In the genomic region with DNA sequence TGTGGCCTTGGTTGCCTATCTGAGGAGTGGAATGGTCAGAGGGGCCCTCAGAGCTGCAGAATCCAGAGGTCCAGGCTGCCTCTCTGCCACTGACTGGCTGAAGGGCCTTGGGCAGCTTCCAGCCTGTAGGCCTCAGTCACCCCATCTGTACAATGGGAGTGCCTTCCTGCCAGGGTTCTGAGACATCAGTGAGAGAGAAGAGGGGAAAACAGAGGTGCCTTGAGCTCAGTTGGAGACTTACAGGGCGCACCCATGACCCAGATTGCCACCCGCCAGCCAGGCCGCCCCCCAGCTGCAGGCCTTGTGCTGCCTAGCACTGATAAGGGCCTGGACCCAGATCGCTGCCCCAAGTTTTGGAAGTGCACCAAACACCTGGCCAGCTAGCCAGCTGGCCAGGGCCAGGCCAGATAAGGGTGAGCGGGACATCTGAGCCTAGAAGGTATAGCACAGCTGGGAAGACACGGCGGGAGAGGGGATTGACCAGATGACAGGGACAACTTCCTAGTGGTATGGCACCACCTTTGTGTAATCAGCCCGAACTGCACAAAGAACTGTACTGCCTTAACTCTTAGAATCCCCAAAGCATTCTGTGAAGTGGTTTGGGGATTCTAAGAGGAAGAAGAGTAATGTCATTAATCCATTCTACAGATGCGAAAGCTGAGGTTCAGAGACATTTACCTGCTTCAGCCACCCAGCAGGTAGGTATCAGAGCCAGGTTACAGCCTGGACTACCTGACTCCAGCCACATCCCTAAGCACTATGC, we compare ENCODE assay signal across 1 cellular context.
TF ChIP-seq lines count a peak whose summit lies in the region.

No MANE protein-coding gene starts in this region.

TF ChIP-seq in K562, 482 proteins besides CTCF, POLR2A, EP300 and RAD21 (continued from another document and continues in another):
- TF ChIP-seq, protein P1, sequence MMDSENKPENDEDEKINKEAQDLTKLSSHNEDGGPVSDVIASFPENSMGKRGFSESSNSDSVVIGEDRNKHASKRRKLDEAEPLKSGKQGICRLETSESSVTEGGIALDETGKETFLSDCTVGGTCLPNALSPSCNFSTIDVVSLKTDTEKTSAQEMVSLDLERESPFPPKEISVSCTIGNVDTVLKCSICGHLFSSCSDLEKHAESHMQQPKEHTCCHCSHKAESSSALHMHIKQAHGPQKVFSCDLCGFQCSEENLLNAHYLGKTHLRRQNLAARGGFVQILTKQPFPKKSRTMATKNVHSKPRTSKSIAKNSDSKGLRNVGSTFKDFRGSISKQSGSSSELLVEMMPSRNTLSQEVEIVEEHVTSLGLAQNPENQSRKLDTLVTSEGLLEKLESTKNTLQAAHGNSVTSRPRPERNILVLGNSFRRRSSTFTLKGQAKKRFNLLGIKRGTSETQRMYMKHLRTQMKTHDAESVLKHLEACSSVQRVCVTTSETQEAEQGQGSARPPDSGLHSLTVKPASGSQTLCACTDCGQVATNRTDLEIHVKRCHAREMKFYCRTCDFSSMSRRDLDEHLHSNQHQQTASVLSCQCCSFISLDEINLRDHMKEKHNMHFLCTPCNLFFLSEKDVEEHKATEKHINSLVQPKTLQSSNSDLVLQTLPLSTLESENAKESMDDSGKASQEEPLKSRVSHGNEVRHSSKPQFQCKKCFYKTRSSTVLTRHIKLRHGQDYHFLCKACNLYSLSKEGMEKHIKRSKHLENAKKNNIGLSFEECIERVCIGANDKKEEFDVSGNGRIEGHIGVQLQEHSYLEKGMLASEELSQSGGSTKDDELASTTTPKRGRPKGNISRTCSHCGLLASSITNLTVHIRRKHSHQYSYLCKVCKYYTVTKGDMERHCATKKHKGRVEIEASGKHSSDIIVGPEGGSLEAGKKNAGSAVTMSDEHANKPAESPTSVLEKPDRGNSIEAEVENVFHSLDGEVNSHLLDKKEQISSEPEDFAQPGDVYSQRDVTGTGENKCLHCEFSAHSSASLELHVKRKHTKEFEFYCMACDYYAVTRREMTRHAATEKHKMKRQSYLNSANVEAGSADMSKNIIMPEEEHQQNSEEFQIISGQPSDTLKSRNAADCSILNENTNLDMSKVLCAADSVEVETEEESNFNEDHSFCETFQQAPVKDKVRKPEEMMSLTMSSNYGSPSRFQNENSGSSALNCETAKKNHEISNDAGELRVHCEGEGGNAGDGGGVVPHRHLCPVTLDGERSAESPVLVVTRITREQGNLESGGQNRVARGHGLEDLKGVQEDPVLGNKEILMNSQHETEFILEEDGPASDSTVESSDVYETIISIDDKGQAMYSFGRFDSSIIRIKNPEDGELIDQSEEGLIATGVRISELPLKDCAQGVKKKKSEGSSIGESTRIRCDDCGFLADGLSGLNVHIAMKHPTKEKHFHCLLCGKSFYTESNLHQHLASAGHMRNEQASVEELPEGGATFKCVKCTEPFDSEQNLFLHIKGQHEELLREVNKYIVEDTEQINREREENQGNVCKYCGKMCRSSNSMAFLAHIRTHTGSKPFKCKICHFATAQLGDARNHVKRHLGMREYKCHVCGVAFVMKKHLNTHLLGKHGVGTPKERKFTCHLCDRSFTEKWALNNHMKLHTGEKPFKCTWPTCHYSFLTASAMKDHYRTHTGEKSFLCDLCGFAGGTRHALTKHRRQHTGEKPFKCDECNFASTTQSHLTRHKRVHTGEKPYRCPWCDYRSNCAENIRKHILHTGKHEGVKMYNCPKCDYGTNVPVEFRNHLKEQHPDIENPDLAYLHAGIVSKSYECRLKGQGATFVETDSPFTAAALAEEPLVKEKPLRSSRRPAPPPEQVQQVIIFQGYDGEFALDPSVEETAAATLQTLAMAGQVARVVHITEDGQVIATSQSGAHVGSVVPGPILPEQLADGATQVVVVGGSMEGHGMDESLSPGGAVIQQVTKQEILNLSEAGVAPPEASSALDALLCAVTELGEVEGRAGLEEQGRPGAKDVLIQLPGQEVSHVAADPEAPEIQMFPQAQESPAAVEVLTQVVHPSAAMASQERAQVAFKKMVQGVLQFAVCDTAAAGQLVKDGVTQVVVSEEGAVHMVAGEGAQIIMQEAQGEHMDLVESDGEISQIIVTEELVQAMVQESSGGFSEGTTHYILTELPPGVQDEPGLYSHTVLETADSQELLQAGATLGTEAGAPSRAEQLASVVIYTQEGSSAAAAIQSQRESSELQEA (IDR thresholded peaks at IDR 0.05; ENCODE audit: low read depth) = no peak
- TF ChIP-seq, protein P2, sequence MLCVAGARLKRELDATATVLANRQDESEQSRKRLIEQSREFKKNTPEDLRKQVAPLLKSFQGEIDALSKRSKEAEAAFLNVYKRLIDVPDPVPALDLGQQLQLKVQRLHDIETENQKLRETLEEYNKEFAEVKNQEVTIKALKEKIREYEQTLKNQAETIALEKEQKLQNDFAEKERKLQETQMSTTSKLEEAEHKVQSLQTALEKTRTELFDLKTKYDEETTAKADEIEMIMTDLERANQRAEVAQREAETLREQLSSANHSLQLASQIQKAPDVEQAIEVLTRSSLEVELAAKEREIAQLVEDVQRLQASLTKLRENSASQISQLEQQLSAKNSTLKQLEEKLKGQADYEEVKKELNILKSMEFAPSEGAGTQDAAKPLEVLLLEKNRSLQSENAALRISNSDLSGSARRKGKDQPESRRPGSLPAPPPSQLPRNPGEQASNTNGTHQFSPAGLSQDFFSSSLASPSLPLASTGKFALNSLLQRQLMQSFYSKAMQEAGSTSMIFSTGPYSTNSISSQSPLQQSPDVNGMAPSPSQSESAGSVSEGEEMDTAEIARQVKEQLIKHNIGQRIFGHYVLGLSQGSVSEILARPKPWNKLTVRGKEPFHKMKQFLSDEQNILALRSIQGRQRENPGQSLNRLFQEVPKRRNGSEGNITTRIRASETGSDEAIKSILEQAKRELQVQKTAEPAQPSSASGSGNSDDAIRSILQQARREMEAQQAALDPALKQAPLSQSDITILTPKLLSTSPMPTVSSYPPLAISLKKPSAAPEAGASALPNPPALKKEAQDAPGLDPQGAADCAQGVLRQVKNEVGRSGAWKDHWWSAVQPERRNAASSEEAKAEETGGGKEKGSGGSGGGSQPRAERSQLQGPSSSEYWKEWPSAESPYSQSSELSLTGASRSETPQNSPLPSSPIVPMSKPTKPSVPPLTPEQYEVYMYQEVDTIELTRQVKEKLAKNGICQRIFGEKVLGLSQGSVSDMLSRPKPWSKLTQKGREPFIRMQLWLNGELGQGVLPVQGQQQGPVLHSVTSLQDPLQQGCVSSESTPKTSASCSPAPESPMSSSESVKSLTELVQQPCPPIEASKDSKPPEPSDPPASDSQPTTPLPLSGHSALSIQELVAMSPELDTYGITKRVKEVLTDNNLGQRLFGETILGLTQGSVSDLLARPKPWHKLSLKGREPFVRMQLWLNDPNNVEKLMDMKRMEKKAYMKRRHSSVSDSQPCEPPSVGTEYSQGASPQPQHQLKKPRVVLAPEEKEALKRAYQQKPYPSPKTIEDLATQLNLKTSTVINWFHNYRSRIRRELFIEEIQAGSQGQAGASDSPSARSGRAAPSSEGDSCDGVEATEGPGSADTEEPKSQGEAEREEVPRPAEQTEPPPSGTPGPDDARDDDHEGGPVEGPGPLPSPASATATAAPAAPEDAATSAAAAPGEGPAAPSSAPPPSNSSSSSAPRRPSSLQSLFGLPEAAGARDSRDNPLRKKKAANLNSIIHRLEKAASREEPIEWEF (CRISPR knock-in tag; IDR thresholded peaks at IDR 0.05) = peak; percentile 97
- TF ChIP-seq, protein P3, sequence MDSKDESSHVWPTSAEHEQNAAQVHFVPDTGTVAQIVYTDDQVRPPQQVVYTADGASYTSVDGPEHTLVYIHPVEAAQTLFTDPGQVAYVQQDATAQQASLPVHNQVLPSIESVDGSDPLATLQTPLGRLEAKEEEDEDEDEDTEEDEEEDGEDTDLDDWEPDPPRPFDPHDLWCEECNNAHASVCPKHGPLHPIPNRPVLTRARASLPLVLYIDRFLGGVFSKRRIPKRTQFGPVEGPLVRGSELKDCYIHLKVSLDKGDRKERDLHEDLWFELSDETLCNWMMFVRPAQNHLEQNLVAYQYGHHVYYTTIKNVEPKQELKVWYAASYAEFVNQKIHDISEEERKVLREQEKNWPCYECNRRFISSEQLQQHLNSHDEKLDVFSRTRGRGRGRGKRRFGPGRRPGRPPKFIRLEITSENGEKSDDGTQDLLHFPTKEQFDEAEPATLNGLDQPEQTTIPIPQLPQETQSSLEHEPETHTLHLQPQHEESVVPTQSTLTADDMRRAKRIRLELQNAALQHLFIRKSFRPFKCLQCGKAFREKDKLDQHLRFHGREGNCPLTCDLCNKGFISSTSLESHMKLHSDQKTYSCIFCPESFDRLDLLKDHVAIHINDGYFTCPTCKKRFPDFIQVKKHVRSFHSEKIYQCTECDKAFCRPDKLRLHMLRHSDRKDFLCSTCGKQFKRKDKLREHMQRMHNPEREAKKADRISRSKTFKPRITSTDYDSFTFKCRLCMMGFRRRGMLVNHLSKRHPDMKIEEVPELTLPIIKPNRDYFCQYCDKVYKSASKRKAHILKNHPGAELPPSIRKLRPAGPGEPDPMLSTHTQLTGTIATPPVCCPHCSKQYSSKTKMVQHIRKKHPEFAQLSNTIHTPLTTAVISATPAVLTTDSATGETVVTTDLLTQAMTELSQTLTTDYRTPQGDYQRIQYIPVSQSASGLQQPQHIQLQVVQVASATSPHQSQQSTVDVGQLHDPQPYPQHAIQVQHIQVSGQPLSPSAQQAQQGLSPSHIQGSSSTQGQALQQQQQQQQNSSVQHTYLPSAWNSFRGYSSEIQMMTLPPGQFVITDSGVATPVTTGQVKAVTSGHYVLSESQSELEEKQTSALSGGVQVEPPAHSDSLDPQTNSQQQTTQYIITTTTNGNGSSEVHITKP (IDR thresholded peaks at IDR 0.05; ENCODE audit: partially characterized antibody) = peak; percentile 25
- TF ChIP-seq TAL1 (IDR thresholded peaks at IDR 0.05) = peak; percentile 100
- peak; percentile 98 for TF ChIP-seq STAT5A (IDR thresholded peaks at IDR 0.05; ENCODE audit: borderline replicate concordance, low read length)
- no peak for TF ChIP-seq EZH2 (IDR thresholded peaks at IDR 0.05; ENCODE audit: borderline replicate concordance, low read depth, low read length)
- peak; percentile 96 for TF ChIP-seq CXXC5 (CRISPR knock-in tag; IDR thresholded peaks at IDR 0.05)
- TF ChIP-seq, protein P4, sequence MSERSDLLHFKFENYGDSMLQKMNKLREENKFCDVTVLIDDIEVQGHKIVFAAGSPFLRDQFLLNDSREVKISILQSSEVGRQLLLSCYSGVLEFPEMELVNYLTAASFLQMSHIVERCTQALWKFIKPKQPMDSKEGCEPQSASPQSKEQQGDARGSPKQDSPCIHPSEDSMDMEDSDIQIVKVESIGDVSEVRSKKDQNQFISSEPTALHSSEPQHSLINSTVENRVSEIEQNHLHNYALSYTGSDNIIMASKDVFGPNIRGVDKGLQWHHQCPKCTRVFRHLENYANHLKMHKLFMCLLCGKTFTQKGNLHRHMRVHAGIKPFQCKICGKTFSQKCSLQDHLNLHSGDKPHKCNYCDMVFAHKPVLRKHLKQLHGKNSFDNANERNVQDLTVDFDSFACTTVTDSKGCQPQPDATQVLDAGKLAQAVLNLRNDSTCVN (CRISPR knock-in tag; IDR thresholded peaks at IDR 0.05) = no peak
- peak; percentile 81 for TF ChIP-seq TOE1 (IDR thresholded peaks at IDR 0.05; ENCODE audit: borderline replicate concordance)
- TF ChIP-seq TOE1 (CRISPR knock-in tag; IDR thresholded peaks at IDR 0.05; ENCODE audit: borderline replicate concordance, low read depth) = no peak
- no peak for TF ChIP-seq SUPT5H (IDR thresholded peaks at IDR 0.05)
- no peak for TF ChIP-seq NFYB (IDR thresholded peaks at IDR 0.05; ENCODE audit: extremely low read depth, insufficient read length)
- peak; percentile 82; the same call in 1 of the 2 replicates for TF ChIP-seq ELF4 (CRISPR knock-in tag; IDR thresholded peaks at IDR 0.05)
- TF ChIP-seq NFIX (CRISPR knock-in tag; IDR thresholded peaks at IDR 0.05; ENCODE audit: low read depth) = peak; percentile 32; the same call in 1 of the 2 replicates
- no peak for TF ChIP-seq ATF1 (CRISPR knock-in tag; IDR thresholded peaks at IDR 0.05)
- TF ChIP-seq ATF1 (tag; IDR thresholded peaks at IDR 0.05) = peak; percentile 52; the same call in 1 of the 2 replicates
- no peak; a peak in 1 of 4 replicates for TF ChIP-seq SRF (CRISPR knock-in tag; IDR thresholded peaks at IDR 0.05)
- TF ChIP-seq, protein P5, sequence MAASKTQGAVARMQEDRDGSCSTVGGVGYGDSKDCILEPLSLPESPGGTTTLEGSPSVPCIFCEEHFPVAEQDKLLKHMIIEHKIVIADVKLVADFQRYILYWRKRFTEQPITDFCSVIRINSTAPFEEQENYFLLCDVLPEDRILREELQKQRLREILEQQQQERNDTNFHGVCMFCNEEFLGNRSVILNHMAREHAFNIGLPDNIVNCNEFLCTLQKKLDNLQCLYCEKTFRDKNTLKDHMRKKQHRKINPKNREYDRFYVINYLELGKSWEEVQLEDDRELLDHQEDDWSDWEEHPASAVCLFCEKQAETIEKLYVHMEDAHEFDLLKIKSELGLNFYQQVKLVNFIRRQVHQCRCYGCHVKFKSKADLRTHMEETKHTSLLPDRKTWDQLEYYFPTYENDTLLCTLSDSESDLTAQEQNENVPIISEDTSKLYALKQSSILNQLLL (CRISPR knock-in tag; IDR thresholded peaks at IDR 0.05; ENCODE audit: borderline replicate concordance) = no peak
- TF ChIP-seq HNRNPK (IDR thresholded peaks at IDR 0.05; ENCODE audit: low read depth, low read length, poor library complexity, severe bottlenecking) = no peak
- TF ChIP-seq ZNF121 (CRISPR knock-in tag; conservative IDR thresholded peaks at IDR 0.05) = no peak
- peak; percentile 32; the same call in 1 of the 2 replicates for TF ChIP-seq ZNF584 (CRISPR knock-in tag; IDR thresholded peaks at IDR 0.05; ENCODE audit: low read depth)
- TF ChIP-seq CCNT2 (IDR thresholded peaks at IDR 0.05; ENCODE audit: borderline replicate concordance, extremely low read depth, insufficient read length, low read depth, low read length) = peak; percentile 100
- TF ChIP-seq WHSC1 (IDR thresholded peaks at IDR 0.05; ENCODE audit: low read length) = no peak
- TF ChIP-seq ZNF134 (CRISPR knock-in tag; conservative IDR thresholded peaks at IDR 0.05) = no peak
- TF ChIP-seq, protein P6, sequence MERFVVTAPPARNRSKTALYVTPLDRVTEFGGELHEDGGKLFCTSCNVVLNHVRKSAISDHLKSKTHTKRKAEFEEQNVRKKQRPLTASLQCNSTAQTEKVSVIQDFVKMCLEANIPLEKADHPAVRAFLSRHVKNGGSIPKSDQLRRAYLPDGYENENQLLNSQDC (CRISPR knock-in tag; IDR thresholded peaks at IDR 0.05) = 0 out of 2 replicates have a peak, but pooled peaks have one; percentile 35
- TF ChIP-seq, protein P7, sequence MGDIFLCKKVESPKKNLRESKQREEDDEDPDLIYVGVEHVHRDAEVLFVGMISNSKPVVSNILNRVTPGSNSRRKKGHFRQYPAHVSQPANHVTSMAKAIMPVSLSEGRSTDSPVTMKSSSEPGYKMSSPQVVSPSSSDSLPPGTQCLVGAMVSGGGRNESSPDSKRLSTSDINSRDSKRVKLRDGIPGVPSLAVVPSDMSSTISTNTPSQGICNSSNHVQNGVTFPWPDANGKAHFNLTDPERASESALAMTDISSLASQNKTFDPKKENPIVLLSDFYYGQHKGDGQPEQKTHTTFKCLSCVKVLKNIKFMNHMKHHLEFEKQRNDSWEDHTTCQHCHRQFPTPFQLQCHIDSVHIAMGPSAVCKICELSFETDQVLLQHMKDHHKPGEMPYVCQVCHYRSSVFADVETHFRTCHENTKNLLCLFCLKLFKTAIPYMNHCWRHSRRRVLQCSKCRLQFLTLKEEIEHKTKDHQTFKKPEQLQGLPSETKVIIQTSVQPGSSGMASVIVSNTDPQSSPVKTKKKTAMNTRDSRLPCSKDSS (IDR thresholded peaks at IDR 0.05; ENCODE audit: low read depth, partially characterized antibody) = no peak
- TF ChIP-seq, protein P8, sequence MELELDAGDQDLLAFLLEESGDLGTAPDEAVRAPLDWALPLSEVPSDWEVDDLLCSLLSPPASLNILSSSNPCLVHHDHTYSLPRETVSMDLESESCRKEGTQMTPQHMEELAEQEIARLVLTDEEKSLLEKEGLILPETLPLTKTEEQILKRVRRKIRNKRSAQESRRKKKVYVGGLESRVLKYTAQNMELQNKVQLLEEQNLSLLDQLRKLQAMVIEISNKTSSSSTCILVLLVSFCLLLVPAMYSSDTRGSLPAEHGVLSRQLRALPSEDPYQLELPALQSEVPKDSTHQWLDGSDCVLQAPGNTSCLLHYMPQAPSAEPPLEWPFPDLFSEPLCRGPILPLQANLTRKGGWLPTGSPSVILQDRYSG (tag; conservative IDR thresholded peaks at IDR 0.05; ENCODE audit: low read depth) = peak; percentile 96
